In genomic region chr14:90726656-90727055, GRCh38 we compare ENCODE assay signal across 9 cellular contexts.
DNase-seq lines count a peak whose midpoint lies in the region; ATAC-seq and TF ChIP-seq lines count a peak whose summit lies in the region.
"Had no signal": no experiment of that assay in that cellular context is flagged by ENCODE, and none has a peak within 500 bp of the region (broad histone marks: within the 10 kb centered on the region; RNA-seq: fewer than 3 reads in every experiment).

No MANE protein-coding gene starts in this region.

- in situ Hi-C loops in brain microvascular endothelial cell (cut with HindIII; ENCODE audit: low pct_ligation_motif_present, low sequenced_read_pairs) = no loop called here

- no peak for TF ChIP-seq POLR2A in tibial nerve (IDR thresholded peaks at IDR 0.05)

- WGBS in tibial nerve, 2 donors = 29 to 45% methylated on average over 9 of the region's 9 CpGs

- CTCF ChIA-PET in activated CD4-positive, alpha-beta T cell treated with anti-CD3 and anti-CD28 coated beads for 36 hours (lab: Charles Lee) = no interaction called here

- peaks cover 0 to 12% (median 0%) of the 10 kb centered on the region in 4 donors for H3K4me1 ChIP-seq in tibial nerve

- POLR2A ChIA-PET in activated CD4-positive, alpha-beta T cell treated with anti-CD3 and anti-CD28 coated beads for 36 hours (lab: Charles Lee) = no interaction called here

- peak; percentile 43 for TF ChIP-seq CTCF in brain microvascular endothelial cell (IDR thresholded peaks at IDR 0.05; ENCODE audit: low read depth, low read length, missing control alignments)
- peak in 3 of 5 experiments; percentile 32 to 56 (median 36) for TF ChIP-seq CTCF in tibial nerve (IDR thresholded peaks at IDR 0.05)

- H3K27ac Mint-ChIP-seq in activated CD4-positive, alpha-beta T cell treated with anti-CD3 and anti-CD28 coated beads for 36 hours = no peak overlapping the region

- H3K27me3 ChIP-seq in brain microvascular endothelial cell (replicated peaks) (no peaks in the 10 kb centered on the region), tibial nerve (no peaks in the 10 kb centered on the region)

- peak in 1 of 2 donors; percentile 52 for TF ChIP-seq EP300 in tibial nerve (IDR thresholded peaks at IDR 0.05)

- peak; percentile 41 for DNase-seq in LoVo (ENCODE audit: low spot score)
- DNase-seq in brain microvascular endothelial cell = peak; percentile 60
- DNase-seq in kidney tubule cell (ENCODE audit: low spot score) = peak; percentile 51
- peak; percentile 54 to 70 for DNase-seq in tibial nerve (ENCODE audit: low spot score in 2 of 2)
- DNase-seq in NCI-H2196 (lab: John Stamatoyannopoulos, UW; ENCODE audit: unreplicated experiment) = no peak
- no peak for DNase-seq in activated CD4-positive, alpha-beta T cell treated with anti-CD3 and anti-CD28 coated beads for 36 hours
- DNase-seq in activated CD4-positive, alpha-beta T cell treated with anti-CD3 and anti-CD28 coated beads for 1 hour = no peak
- DNase-seq: stimulated activated CD4-positive, alpha-beta T cell treated with anti-CD3 and anti-CD28 coated beads, Interleukin-2, amount 100 ng/mL, for 24 hours had no signal

- H3K9me3 ChIP-seq in tibial nerve = no peaks in the 10 kb centered on the region

- intact Hi-C loops in activated CD4-positive, alpha-beta T cell treated with anti-CD3 and anti-CD28 coated beads for 36 hours (cut with DNase I, micrococcal nuclease) = no loop called here

- H3K36me3 ChIP-seq in brain microvascular endothelial cell (replicated peaks) (no peaks in the 10 kb centered on the region), tibial nerve (peaks cover 0 to 9% (median 0%) of the 10 kb centered on the region in 3 donors)

- no peak overlapping the region for H3K4me3 Mint-ChIP-seq in activated CD4-positive, alpha-beta T cell treated with anti-CD3 and anti-CD28 coated beads for 36 hours
- H3K4me3 Mint-ChIP-seq: central memory CD8-positive, alpha-beta T cell had no signal

- H3K27ac ChIP-seq in brain microvascular endothelial cell (no peak overlapping the region), tibial nerve (peak overlapping the region in 1 of 4 donors; percentile 69)

- H3K4me1 Mint-ChIP-seq in activated CD4-positive, alpha-beta T cell treated with anti-CD3 and anti-CD28 coated beads for 36 hours = no peaks in the 10 kb centered on the region
- H3K4me1 Mint-ChIP-seq: central memory CD8-positive, alpha-beta T cell had no signal

- peaks cover 2% of the 10 kb centered on the region for H3K27me3 Mint-ChIP-seq in activated CD4-positive, alpha-beta T cell treated with anti-CD3 and anti-CD28 coated beads for 36 hours
- H3K27me3 Mint-ChIP-seq: central memory CD8-positive, alpha-beta T cell had no signal

- H3K9me3 Mint-ChIP-seq in activated CD4-positive, alpha-beta T cell treated with anti-CD3 and anti-CD28 coated beads for 36 hours (ENCODE audit: low read depth) = no peaks in the 10 kb centered on the region
- H3K9me3 Mint-ChIP-seq: central memory CD8-positive, alpha-beta T cell had no signal

- H3K4me3 ChIP-seq in brain microvascular endothelial cell (ENCODE audit: low read depth, low read length) (no peak overlapping the region), tibial nerve (peak overlapping the region in 1 of 4 donors; percentile 25)

- no peaks in the 10 kb centered on the region for H3K36me3 Mint-ChIP-seq in activated CD4-positive, alpha-beta T cell treated with anti-CD3 and anti-CD28 coated beads for 36 hours (ENCODE audit: low read depth)

- ATAC-seq in activated CD4-positive, alpha-beta T cell treated with anti-CD3 and anti-CD28 coated beads for 36 hours = no peak

Comparison
In these comparisons a context has a peak if more than half of its experiments do, and no peak if none do; other contexts are left out.
1. DNase-seq: peak in LoVo (single experiment), brain microvascular endothelial cell (single experiment), kidney tubule cell (single experiment) and tibial nerve (2 of 2); none in NCI-H2196 (single experiment), activated CD4-positive, alpha-beta T cell treated with anti-CD3 and anti-CD28 coated beads for 36 hours (single experiment) and activated CD4-positive, alpha-beta T cell treated with anti-CD3 and anti-CD28 coated beads for 1 hour (single experiment).